ENCODE assay signal across 8 cellular contexts in genomic region chr17:4364622-4365041, GRCh38. TPM values are rescaled to one million over a fixed set of nuclear protein-coding genes. Genes with fewer than 3 reads are reported as not detected.
DNase-seq lines count a peak whose midpoint lies in the region; ATAC-seq and TF ChIP-seq lines count a peak whose summit lies in the region.

No MANE protein-coding gene starts in this region.

- H3K4me3 Mint-ChIP-seq in CD4-positive, CD25-positive, alpha-beta regulatory T cell = peak overlapping the region; percentile 94 to 98 (median 98)
- H3K4me3 Mint-ChIP-seq in endodermal cell = peak overlapping the region; percentile 73
- H3K4me3 Mint-ChIP-seq in neural progenitor cell = peak overlapping the region; percentile 97

- no peaks in the 10 kb centered on the region for H4K20me1 ChIP-seq in OCI-LY1 (ENCODE audit: insufficient read depth, low read length)
- peaks cover 43% of the 10 kb centered on the region for H4K20me1 ChIP-seq in neural progenitor cell (ENCODE audit: low read depth)

- DNase-seq in CD4-positive, CD25-positive, alpha-beta regulatory T cell = no peak
- no peak for DNase-seq in endodermal cell
- DNase-seq in neural progenitor cell (ENCODE audit: low spot score) = no peak
- DNase-seq in SHP77 (lab: John Stamatoyannopoulos, UW) = no peak
- no peak for DNase-seq in HT-29 (ENCODE audit: low spot score)

- H3K27ac Mint-ChIP-seq in CD4-positive, CD25-positive, alpha-beta regulatory T cell = peak overlapping the region; percentile 89 to 97 (median 93)
- H3K27ac Mint-ChIP-seq in endodermal cell = peak overlapping the region; percentile 82
- peak overlapping the region; percentile 62 for H3K27ac Mint-ChIP-seq in neural progenitor cell

- TF ChIP-seq CTCF in OCI-LY1 (IDR thresholded peaks at IDR 0.05; ENCODE audit: low read length) (no peak), endodermal cell (conservative IDR thresholded peaks at IDR 0.05) (no peak), neural progenitor cell (IDR thresholded peaks at IDR 0.05) (no peak)

- no peaks in the 10 kb centered on the region for H3F3A ChIP-seq in OCI-LY1 (ENCODE audit: insufficient read depth, low read length)
- H3F3A ChIP-seq in neural progenitor cell (ENCODE audit: low read depth) = peaks cover 30% of the 10 kb centered on the region

- peaks cover 9% of the 10 kb centered on the region for H3K27me3 Mint-ChIP-seq in CD4-positive, CD25-positive, alpha-beta regulatory T cell
- H3K27me3 Mint-ChIP-seq in endodermal cell (ENCODE audit: insufficient read depth) = no peaks in the 10 kb centered on the region
- peaks cover 8% of the 10 kb centered on the region for H3K27me3 Mint-ChIP-seq in neural progenitor cell (ENCODE audit: insufficient read depth, low read depth)

- peaks cover 25 to 50% (median 39%) of the 10 kb centered on the region in 4 donors for H3K4me1 Mint-ChIP-seq in CD4-positive, CD25-positive, alpha-beta regulatory T cell
- H3K4me1 Mint-ChIP-seq in endodermal cell = peaks cover 13% of the 10 kb centered on the region
- peaks cover 13% of the 10 kb centered on the region for H3K4me1 Mint-ChIP-seq in neural progenitor cell

- H3K9me3 Mint-ChIP-seq in CD4-positive, CD25-positive, alpha-beta regulatory T cell = peaks cover 0 to 3% (median 0%) of the 10 kb centered on the region in 7 donors
- H3K9me3 Mint-ChIP-seq in endodermal cell = no peaks in the 10 kb centered on the region
- peaks cover 3% of the 10 kb centered on the region for H3K9me3 Mint-ChIP-seq in neural progenitor cell

- H2AFZ ChIP-seq in OCI-LY1 (ENCODE audit: low read length) (no peak overlapping the region), neural progenitor cell (replicated peaks) (no peak overlapping the region)

- H3K4me3 ChIP-seq in CD4-positive, CD25-positive, alpha-beta regulatory T cell (ENCODE audit: low read depth, low read length) = peak overlapping the region; percentile 83
- peak overlapping the region; percentile 86 for H3K4me3 ChIP-seq in OCI-LY1 (ENCODE audit: low read depth, low read length, poor library complexity, severe bottlenecking)
- H3K4me3 ChIP-seq in endodermal cell (ENCODE audit: low read length) = peak overlapping the region; percentile 87
- peak overlapping the region; percentile 82 for H3K4me3 ChIP-seq in neural progenitor cell

- H3K9ac ChIP-seq in OCI-LY1 (ENCODE audit: low read length) (peak overlapping the region; percentile 93), endodermal cell (ENCODE audit: extremely low read depth, low read length, poor library complexity, severe bottlenecking) (peak overlapping the region; percentile 91), neural progenitor cell (no peak overlapping the region)

- no peaks in the 10 kb centered on the region for H3K9me3 ChIP-seq in CD4-positive, CD25-positive, alpha-beta regulatory T cell (ENCODE audit: control insufficient read depth in 2 of 2, low read length in 2 of 2)
- no peaks in the 10 kb centered on the region for H3K9me3 ChIP-seq in OCI-LY1 (ENCODE audit: low read length)
- no peaks in the 10 kb centered on the region for H3K9me3 ChIP-seq in endodermal cell (ENCODE audit: control insufficient read depth, low read length)
- H3K9me3 ChIP-seq in neural progenitor cell (ENCODE audit: low read depth) = no peaks in the 10 kb centered on the region

- WGBS in endodermal cell (ENCODE audit: insufficient coverage in 1 of 2, insufficient read length in 1 of 2), 2 experiments = 88 to 89% methylated on average over 11 to 18 of the region's 18 CpGs

- no peaks in the 10 kb centered on the region for H3K9me2 ChIP-seq in OCI-LY1 (ENCODE audit: low read depth, low read length)

- ATAC-seq in CD4-positive, CD25-positive, alpha-beta regulatory T cell (ENCODE audit: low read depth in 2 of 2) = no peak
- ATAC-seq in GM18498 (IDR thresholded peaks at IDR 0.05; ENCODE audit: unreplicated experiment) (no peak), HG02970 (IDR thresholded peaks at IDR 0.05; ENCODE audit: low FRiP score, unreplicated experiment) (no peak)

- H3K27me3 ChIP-seq in CD4-positive, CD25-positive, alpha-beta regulatory T cell (ENCODE audit: control insufficient read depth, insufficient read depth, low read length) = no peaks in the 10 kb centered on the region
- no peaks in the 10 kb centered on the region for H3K27me3 ChIP-seq in OCI-LY1 (ENCODE audit: insufficient read depth, low read length)
- no peaks in the 10 kb centered on the region for H3K27me3 ChIP-seq in endodermal cell (ENCODE audit: control insufficient read depth, insufficient read depth, low read length, poor library complexity, severe bottlenecking)
- no peaks in the 10 kb centered on the region for H3K27me3 ChIP-seq in neural progenitor cell

- peak overlapping the region; percentile 88 for H3K27ac ChIP-seq in CD4-positive, CD25-positive, alpha-beta regulatory T cell (ENCODE audit: insufficient read depth, low read length, poor library complexity, severe bottlenecking)
- H3K27ac ChIP-seq in OCI-LY1 (ENCODE audit: low read depth, low read length, poor library complexity, severe bottlenecking) (peak overlapping the region; percentile 91), endodermal cell (ENCODE audit: low read depth, low read length) (peak overlapping the region; percentile 86), neural progenitor cell (no peak overlapping the region)

- H3K4me1 ChIP-seq in CD4-positive, CD25-positive, alpha-beta regulatory T cell (ENCODE audit: control insufficient read depth, insufficient read depth, low read length, poor library complexity, severe bottlenecking) = peaks cover 24% of the 10 kb centered on the region
- H3K4me1 ChIP-seq in OCI-LY1 (ENCODE audit: insufficient read depth, low read length, severe bottlenecking) = peaks cover 69% of the 10 kb centered on the region
- H3K4me1 ChIP-seq in endodermal cell (ENCODE audit: control insufficient read depth, insufficient read depth, low read length) = no peaks in the 10 kb centered on the region
- H3K4me1 ChIP-seq in neural progenitor cell = peaks cover 4% of the 10 kb centered on the region

- peak overlapping the region; percentile 91 for H3K4me2 ChIP-seq in OCI-LY1 (ENCODE audit: low read length)
- H3K4me2 ChIP-seq in neural progenitor cell = peak overlapping the region; percentile 89

- peaks cover 54% of the 10 kb centered on the region for H3K79me2 ChIP-seq in OCI-LY1 (ENCODE audit: insufficient read depth, low read length)
- H3K79me2 ChIP-seq in neural progenitor cell (ENCODE audit: low read depth) = peaks cover 67% of the 10 kb centered on the region

- H3K36me3 ChIP-seq in CD4-positive, CD25-positive, alpha-beta regulatory T cell (ENCODE audit: control insufficient read depth, insufficient read depth, low read length) = peaks cover 9% of the 10 kb centered on the region
- H3K36me3 ChIP-seq in OCI-LY1 (ENCODE audit: insufficient read depth, low read length) (peaks cover 33% of the 10 kb centered on the region), endodermal cell (ENCODE audit: control insufficient read depth, insufficient read depth, low read length) (peaks cover 28% of the 10 kb centered on the region), neural progenitor cell (peaks cover 9% of the 10 kb centered on the region)

- H3K36me3 Mint-ChIP-seq in CD4-positive, CD25-positive, alpha-beta regulatory T cell = peaks cover 5% of the 10 kb centered on the region
- H3K36me3 Mint-ChIP-seq in endodermal cell (ENCODE audit: low read depth) (peaks cover 31% of the 10 kb centered on the region), neural progenitor cell (peaks cover 14% of the 10 kb centered on the region)

RNA-seq across cellular contexts. Expression of gene UBE2G1, which starts 1.8 kb away (rescaled TPM):
- 67.9 TPM for total RNA-seq in CD4-positive, CD25-positive, alpha-beta regulatory T cell
- 10 to 100 TPM; 55.0 to 66.7 (median 58.7) TPM for polyA plus RNA-seq in CD4-positive, CD25-positive, alpha-beta regulatory T cell
- 100 to 1,000 TPM in 1 of 2 donors, 10 to 100 TPM in 1; 85.5 to 104 TPM for total RNA-seq in endodermal cell
- 79.2 TPM for polyA plus RNA-seq in endodermal cell (2013, experiment 1 of 2)
- 71.8 TPM for polyA plus RNA-seq in endodermal cell (2013, experiment 2 of 2)
- 71.4 and 88.5 TPM in 2 replicates for total RNA-seq in neural progenitor cell (ENCODE audit: low replicate concordance)
- total RNA-seq in HT-29 (2014; rRNA removed; shearing (Covaris generic)) = 28.8 and 35.5 TPM in 2 replicates
